Comparison of ENCODE assay signal across 10 cellular contexts in the genomic region with DNA sequence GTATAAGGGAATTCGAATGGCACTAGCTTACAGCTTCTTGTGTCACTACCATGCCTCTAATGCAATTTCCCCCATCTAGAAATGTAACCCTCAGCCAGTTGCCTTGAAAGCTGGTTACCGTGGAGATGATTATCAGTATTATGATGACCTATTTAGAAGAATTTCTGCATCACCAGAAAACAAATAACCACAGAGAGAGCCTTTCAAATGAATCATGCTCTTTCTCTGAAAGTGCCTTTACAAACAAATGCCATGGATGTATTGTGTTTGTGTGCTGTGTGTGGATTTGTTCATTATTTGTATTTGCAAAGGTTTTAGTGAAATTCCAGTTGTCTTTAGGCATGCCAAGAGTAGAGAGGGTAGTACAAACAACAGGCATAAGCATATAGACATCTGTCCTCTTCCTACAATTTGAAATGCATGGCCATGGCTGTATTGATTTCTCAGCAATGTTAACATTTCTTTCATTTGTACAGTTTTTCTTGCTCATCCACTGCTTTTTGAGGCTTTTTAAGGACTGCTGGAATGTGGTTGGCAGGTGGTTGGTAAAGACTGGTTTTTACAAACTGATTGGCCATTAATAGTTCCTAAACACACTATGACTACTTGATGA.
A peak's percentile ranks its signal among the peaks of the same experiment; 100 is the strongest.
DNase-seq lines count a peak whose midpoint lies in the region; ATAC-seq and FAIRE-seq lines count a peak whose summit lies in the region.
"Had no signal": no experiment of that assay in that cellular context is flagged by ENCODE, and none has a peak within 500 bp of the region (broad histone marks: within the 10 kb centered on the region; RNA-seq: fewer than 3 reads in every experiment).

No MANE protein-coding gene starts in this region.

- H3K27ac ChIP-seq in epithelial cell of prostate = peak overlapping the region; percentile 60

- ATAC-seq in GM18873 (IDR thresholded peaks at IDR 0.05; ENCODE audit: low FRiP score, unreplicated experiment) (no peak), GM21381 (IDR thresholded peaks at IDR 0.05; ENCODE audit: unreplicated experiment) (no peak)

- peak; percentile 72 for FAIRE-seq in RCC 7860 (lab: Jason Lieb, UNC)

- peak; percentile 88 for DNase-seq in GM04504 (ENCODE audit: low read depth)
- peak; percentile 93 for DNase-seq in RCC 7860 (ENCODE audit: low spot score)
- DNase-seq in epithelial cell of prostate (ENCODE audit: low read depth, low spot score) = peak; percentile 76
- DNase-seq in retina = peak; percentile 47
- no peak for DNase-seq in NCI-H1436 treated with DMSO at 0.1 percent for 48 hours (lab: John Stamatoyannopoulos, UW)
- no peak for DNase-seq in MV-4-11 (lab: John Stamatoyannopoulos, UW)
- DNase-seq: naive B cell, NCI-H345 had no signal

Comparison
In these comparisons a context has a peak if more than half of its experiments do, and no peak if none do; other contexts are left out.
1. DNase-seq: peak in GM04504 (single experiment), RCC 7860 (single experiment), epithelial cell of prostate (single experiment) and retina (single experiment); none in NCI-H1436 treated with DMSO at 0.1 percent for 48 hours (single experiment) and MV-4-11 (single experiment).